ENCODE assay signal across 11 cellular contexts in the genomic region with DNA sequence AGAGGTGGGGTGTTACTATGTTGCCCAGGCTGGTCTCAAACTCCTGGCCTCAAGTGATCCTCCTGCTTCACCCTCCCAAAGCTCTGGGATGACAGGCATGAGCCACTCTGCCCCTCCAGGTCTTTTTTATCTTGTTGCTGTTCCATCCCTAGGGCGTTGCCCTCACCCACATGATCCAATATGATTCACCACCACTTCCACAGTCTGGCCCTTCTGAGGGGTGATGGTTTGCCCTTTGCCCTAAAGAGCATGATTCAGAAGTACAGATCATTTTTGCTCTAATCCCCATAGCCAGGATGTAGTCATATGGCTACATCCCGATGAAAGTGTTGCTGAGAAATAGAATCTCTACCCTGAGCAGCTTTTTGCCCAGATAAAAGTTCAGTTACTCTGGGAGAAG.
A peak's percentile ranks its signal among the peaks of the same experiment; 100 is the strongest.
DNase-seq lines count a peak whose midpoint lies in the region; ATAC-seq lines count a peak whose summit lies in the region.
"Had no signal": no experiment of that assay in that cellular context is flagged by ENCODE, and none has a peak within 500 bp of the region (broad histone marks: within the 10 kb centered on the region; RNA-seq: fewer than 3 reads in every experiment).

No MANE protein-coding gene starts in this region.

- H3K27ac ChIP-seq in epithelial cell of prostate, result peak overlapping the region; percentile 77
- H3K27ac ChIP-seq: 22Rv1 had no signal

- ATAC-seq in GM19324 (IDR thresholded peaks at IDR 0.05; ENCODE audit: low FRiP score, unreplicated experiment) (no peak), GM21423 (IDR thresholded peaks at IDR 0.05; ENCODE audit: unreplicated experiment) (no peak), HG02763 (IDR thresholded peaks at IDR 0.05; ENCODE audit: unreplicated experiment) (no peak)

- no peak overlapping the region for H3K4me3 ChIP-seq in skeletal muscle cell (ENCODE audit: low read depth, low read length)

- DNase-seq in DMS53 (lab: John Stamatoyannopoulos, UW), result peak; percentile 59
- no peak for DNase-seq in DMS53 treated with DMSO at 0.1 percent for 48 hours (lab: John Stamatoyannopoulos, UW; ENCODE audit: unreplicated experiment)
- peak; percentile 58 for DNase-seq in OCI-M1 (lab: John Stamatoyannopoulos, UW)
- peak; percentile 82 for DNase-seq in epithelial cell of prostate (ENCODE audit: low read depth, low spot score)
- DNase-seq in skeletal muscle cell (ENCODE audit: low read depth), result peak; percentile 88
- DNase-seq: hippocampal formation, NCI-H82 had no signal
